Comparison of ENCODE assay signal across 8 cellular contexts in genomic region chr3:187130346-187131066, GRCh38. TPM values are rescaled to one million over a fixed set of nuclear protein-coding genes. Genes with fewer than 3 reads are reported as not detected.
DNase-seq lines count a peak whose midpoint lies in the region; ATAC-seq and TF ChIP-seq lines count a peak whose summit lies in the region.

No MANE protein-coding gene starts in this region.

- H3K9me3 Mint-ChIP-seq in immature natural killer cell (peaks cover 0 to 3% (median 0%) of the 10 kb centered on the region in 6 donors), neural progenitor cell (peaks cover 5% of the 10 kb centered on the region)

- no peak overlapping the region for H3K4me3 ChIP-seq in upper lobe of left lung
- H3K4me3 ChIP-seq in neural progenitor cell, result no peak overlapping the region

- no peak overlapping the region for H3K4me2 ChIP-seq in neural progenitor cell

- H2AFZ ChIP-seq in neural progenitor cell (replicated peaks), result no peak overlapping the region

- H3K4me1 Mint-ChIP-seq in immature natural killer cell, result peaks cover 52 to 54% of the 10 kb centered on the region in 2 donors
- no peaks in the 10 kb centered on the region for H3K4me1 Mint-ChIP-seq in neural progenitor cell

- TF ChIP-seq CTCF in upper lobe of left lung (IDR thresholded peaks at IDR 0.05) (no peak), neural progenitor cell (IDR thresholded peaks at IDR 0.05) (no peak)

- DNase-seq in CD1c-positive myeloid dendritic cell (ENCODE audit: extremely low spot score), result peak; percentile 77
- peak; percentile 34 for DNase-seq in LoVo (ENCODE audit: low spot score)
- DNase-seq in activated naive CD4-positive, alpha-beta T cell treated with anti-CD3 and anti-CD28 coated beads, Interleukin-2, amount 50 U/mL, for 16 hours, result peak; percentile 19
- DNase-seq in immature natural killer cell, result peak; percentile 81 to 85 (median 83)
- DNase-seq in upper lobe of left lung, result no peak
- DNase-seq in neural progenitor cell (ENCODE audit: low spot score), result no peak
- DNase-seq in NCI-H1694 treated with DMSO at 0.1 percent for 48 hours (lab: John Stamatoyannopoulos, UW), result no peak

- peak overlapping the region; percentile 68 to 83 (median 78) for H3K4me3 Mint-ChIP-seq in immature natural killer cell
- no peak overlapping the region for H3K4me3 Mint-ChIP-seq in neural progenitor cell

- H3K36me3 Mint-ChIP-seq in immature natural killer cell (peaks cover 4 to 13% (median 6%) of the 10 kb centered on the region in 3 donors), neural progenitor cell (peaks cover 23% of the 10 kb centered on the region)

- no peaks in the 10 kb centered on the region for H4K20me1 ChIP-seq in neural progenitor cell (ENCODE audit: low read depth)

- H3K36me3 ChIP-seq in upper lobe of left lung (no peaks in the 10 kb centered on the region), neural progenitor cell (no peaks in the 10 kb centered on the region)

- H3K27me3 Mint-ChIP-seq in immature natural killer cell (ENCODE audit: low read depth in 3 of 3) (peaks cover 4 to 9% (median 7%) of the 10 kb centered on the region in 3 donors), neural progenitor cell (ENCODE audit: insufficient read depth, low read depth) (no peaks in the 10 kb centered on the region)

- H3F3A ChIP-seq in neural progenitor cell (ENCODE audit: low read depth), result no peaks in the 10 kb centered on the region

- H3K27me3 ChIP-seq in upper lobe of left lung (no peaks in the 10 kb centered on the region), neural progenitor cell (no peaks in the 10 kb centered on the region)

- ATAC-seq in GM21515 (IDR thresholded peaks at IDR 0.05; ENCODE audit: unreplicated experiment), result peak; percentile 65
- peak; percentile 61 to 77 for ATAC-seq in upper lobe of left lung (ENCODE audit: low FRiP score in 2 of 2)

- H3K4me1 ChIP-seq in upper lobe of left lung (peaks cover 0 to 6% (median 0%) of the 10 kb centered on the region in 4 donors), neural progenitor cell (no peaks in the 10 kb centered on the region)

- H3K9me3 ChIP-seq in upper lobe of left lung, result no peaks in the 10 kb centered on the region
- no peaks in the 10 kb centered on the region for H3K9me3 ChIP-seq in neural progenitor cell (ENCODE audit: low read depth)

- no peak for TF ChIP-seq POLR2A in upper lobe of left lung (IDR thresholded peaks at IDR 0.05)

- no peak overlapping the region for H3K9ac ChIP-seq in neural progenitor cell

- 66 to 70% methylated on average over 5 of the region's 5 CpGs for WGBS in upper lobe of left lung, 2 donors

- H3K79me2 ChIP-seq in neural progenitor cell (ENCODE audit: low read depth), result peaks cover 4% of the 10 kb centered on the region

- peak overlapping the region; percentile 29 to 77 (median 66) for H3K27ac ChIP-seq in upper lobe of left lung
- H3K27ac ChIP-seq in neural progenitor cell, result no peak overlapping the region

- peak in 1 of 4 donors; percentile 34 for TF ChIP-seq EP300 in upper lobe of left lung (IDR thresholded peaks at IDR 0.05)

- H3K27ac Mint-ChIP-seq in immature natural killer cell, result peak overlapping the region; percentile 94 to 100 (median 98)
- no peak overlapping the region for H3K27ac Mint-ChIP-seq in neural progenitor cell

RNA-seq across cellular contexts. Expression of gene RPL39L, which starts 8.8 kb away (rescaled TPM):
- polyA plus RNA-seq in immature natural killer cell, result 10 to 100 TPM; 15.3 to 33.5 (median 31.8) TPM
- total RNA-seq in upper lobe of left lung, result 1 to 10 TPM; 1.6 to 8.2 (median 4.8) TPM
- 49.1 and 52.3 TPM in 2 replicates for total RNA-seq in neural progenitor cell (ENCODE audit: low replicate concordance)

Comparison
In these comparisons a context has a peak if more than half of its experiments do, and no peak if none do; other contexts are left out.
1. DNase-seq: peak in CD1c-positive myeloid dendritic cell (single experiment), LoVo (single experiment), activated naive CD4-positive, alpha-beta T cell treated with anti-CD3 and anti-CD28 coated beads, Interleukin-2, amount 50 U/mL, for 16 hours (single experiment) and immature natural killer cell (3 of 3); none in upper lobe of left lung (0 of 2), neural progenitor cell (single experiment) and NCI-H1694 treated with DMSO at 0.1 percent for 48 hours (single experiment).